1 cellular context compared by ENCODE assay signal in the genomic region with DNA sequence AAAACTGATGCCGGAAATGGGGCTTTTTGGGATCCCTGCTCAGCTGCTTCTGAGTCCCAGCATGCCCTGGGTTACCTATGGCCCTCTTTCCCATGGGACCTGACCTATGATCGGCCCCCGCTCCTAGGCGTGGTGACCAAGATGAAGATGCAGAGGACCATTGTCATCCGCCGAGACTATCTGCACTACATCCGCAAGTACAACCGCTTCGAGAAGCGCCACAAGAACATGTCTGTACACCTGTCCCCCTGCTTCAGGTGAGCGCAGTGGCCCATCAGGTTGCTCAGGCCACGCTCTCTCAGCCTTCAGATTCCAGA.
A peak's percentile ranks its signal among the peaks of the same experiment; 100 is the strongest.
TF ChIP-seq lines count a peak whose summit lies in the region.

No MANE protein-coding gene starts in this region.

TF ChIP-seq in HepG2, 621 proteins besides CTCF, POLR2A, EP300 and RAD21:
- TF ChIP-seq SP4 (CRISPR knock-in tag; IDR thresholded peaks at IDR 0.05) (no peak), SYNCRIP (IDR thresholded peaks at IDR 0.05; ENCODE audit: insufficient read depth, low read depth, low read length) (no peak), AGO2 (optimal IDR thresholded peaks at IDR 0.05; ENCODE audit: low read depth, low read length) (no peak), ZNF451 (CRISPR knock-in tag; IDR thresholded peaks at IDR 0.05) (no peak), ZBTB38 (CRISPR knock-in tag; IDR thresholded peaks at IDR 0.05) (0 out of 2 replicates have a peak, but pooled peaks have one; percentile 43), U2AF2 (IDR thresholded peaks at IDR 0.05; ENCODE audit: low read depth, low read length) (no peak), CEBPB (IDR thresholded peaks at IDR 0.05; ENCODE audit: borderline replicate concordance, low read depth, low read length) (no peak), KMT2A (CRISPR knock-in tag; IDR thresholded peaks at IDR 0.05) (no peak), SPEN (CRISPR knock-in tag; IDR thresholded peaks at IDR 0.05; ENCODE audit: low read depth) (no peak), ATAD3A (CRISPR knock-in tag; IDR thresholded peaks at IDR 0.05) (0 out of 2 replicates have a peak, but pooled peaks have one; percentile 45)
- TF ChIP-seq, protein P1, sequence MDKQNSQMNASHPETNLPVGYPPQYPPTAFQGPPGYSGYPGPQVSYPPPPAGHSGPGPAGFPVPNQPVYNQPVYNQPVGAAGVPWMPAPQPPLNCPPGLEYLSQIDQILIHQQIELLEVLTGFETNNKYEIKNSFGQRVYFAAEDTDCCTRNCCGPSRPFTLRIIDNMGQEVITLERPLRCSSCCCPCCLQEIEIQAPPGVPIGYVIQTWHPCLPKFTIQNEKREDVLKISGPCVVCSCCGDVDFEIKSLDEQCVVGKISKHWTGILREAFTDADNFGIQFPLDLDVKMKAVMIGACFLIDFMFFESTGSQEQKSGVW (CRISPR knock-in tag; IDR thresholded peaks at IDR 0.05; ENCODE audit: borderline replicate concordance): no peak
TF ChIP-seq in HepG2: peak in this region for 2.
